12 cellular contexts compared by ENCODE assay signal in genomic region chr4:5206391-5206790, GRCh38.
A peak's percentile ranks its signal among the peaks of the same experiment; 100 is the strongest.
DNase-seq lines count a peak whose midpoint lies in the region; ATAC-seq and TF ChIP-seq lines count a peak whose summit lies in the region.
"Had no signal": no experiment of that assay in that cellular context is flagged by ENCODE, and none has a peak within 500 bp of the region (broad histone marks: within the 10 kb centered on the region; RNA-seq: fewer than 3 reads in every experiment).

No MANE protein-coding gene starts in this region.

- ATAC-seq in heart left ventricle = peak in 3 of 4 donors; percentile 51 to 88 (median 72)
- ATAC-seq in right cardiac atrium = no peak
- no peak for ATAC-seq in GM18861 (IDR thresholded peaks at IDR 0.05; ENCODE audit: unreplicated experiment)
- ATAC-seq in HG03378 (IDR thresholded peaks at IDR 0.05; ENCODE audit: unreplicated experiment) = no peak
- no peak for ATAC-seq in GM18511 (IDR thresholded peaks at IDR 0.05; ENCODE audit: unreplicated experiment)
- ATAC-seq: left colon, T-helper 17 cell had no signal

- H3K27ac ChIP-seq in heart left ventricle (no peak overlapping the region), right cardiac atrium (ENCODE audit: low read length) (no peak overlapping the region), thyroid gland (no peak overlapping the region)

- H3K4me3 ChIP-seq in heart left ventricle = no peak overlapping the region
- no peak overlapping the region for H3K4me3 ChIP-seq in right cardiac atrium (ENCODE audit: low read length)
- H3K4me3 ChIP-seq in thyroid gland (replicated peaks in 1 of 3) = no peak overlapping the region

- DNase-seq in heart left ventricle (peak in 4 of 5 donors; percentile 18 to 48 (median 32)), right cardiac atrium (no peak), amniotic epithelial cell (ENCODE audit: low read depth) (peak; percentile 2), inferior parietal cortex (ENCODE audit: extremely low spot score) (peak; percentile 79), thyroid gland (no peak)
- DNase-seq: activated naive CD8-positive, alpha-beta T cell treated with anti-CD3 and anti-CD28 coated beads, Interleukin-2, amount 10 ng/mL, durations not matched to agents 7 days and 5 days; CD8-positive, alpha-beta memory T cell; left colon; T-helper 17 cell had no signal

- no peaks in the 10 kb centered on the region for H3K27me3 ChIP-seq in heart left ventricle
- no peaks in the 10 kb centered on the region for H3K27me3 ChIP-seq in right cardiac atrium (ENCODE audit: control insufficient read depth, insufficient read depth)
- H3K27me3 ChIP-seq in thyroid gland = no peaks in the 10 kb centered on the region

- TF ChIP-seq CTCF in heart left ventricle (IDR thresholded peaks at IDR 0.05) (no peak), thyroid gland (IDR thresholded peaks at IDR 0.05) (no peak)

- no peak for TF ChIP-seq POLR2A in heart left ventricle (IDR thresholded peaks at IDR 0.05)
- no peak for TF ChIP-seq POLR2A in thyroid gland (IDR thresholded peaks at IDR 0.05)

- intact Hi-C loops in heart left ventricle (cut with DNase I) = no loop called here
- intact Hi-C loops in right cardiac atrium (cut with DNase I) = no loop called here
- intact Hi-C loops in thyroid gland (cut with DNase I) = no loop called here

- 60 to 68% (median 63%) methylated on average over 9 of the region's 9 CpGs for WGBS in heart left ventricle, 4 donors
- 58% methylated on average over 9 of the region's 9 CpGs for WGBS in right cardiac atrium
- WGBS in thyroid gland, 2 donors = 71 to 86% methylated on average over 9 of the region's 9 CpGs

- H3K4me1 ChIP-seq in heart left ventricle = no peaks in the 10 kb centered on the region
- H3K4me1 ChIP-seq in right cardiac atrium (ENCODE audit: control insufficient read depth, insufficient read depth, low read length) = no peaks in the 10 kb centered on the region
- peaks cover 0 to 4% of the 10 kb centered on the region in 2 donors for H3K4me1 ChIP-seq in thyroid gland

- H3K36me3 ChIP-seq in heart left ventricle (no peaks in the 10 kb centered on the region), thyroid gland (no peaks in the 10 kb centered on the region)

- H3K9me3 ChIP-seq in heart left ventricle (peaks cover 0 to 6% (median 0%) of the 10 kb centered on the region in 12 donors), right cardiac atrium (ENCODE audit: control insufficient read depth, low read length) (no peaks in the 10 kb centered on the region), thyroid gland (no peaks in the 10 kb centered on the region)

Comparison
In these comparisons a context has a peak if more than half of its experiments do, and no peak if none do; other contexts are left out.
1. ATAC-seq: peak in heart left ventricle (3 of 4); none in right cardiac atrium (0 of 2), GM18861 (single experiment), HG03378 (single experiment) and GM18511 (single experiment).
2. DNase-seq: peak in heart left ventricle (4 of 5), amniotic epithelial cell (single experiment) and inferior parietal cortex (single experiment); none in right cardiac atrium (0 of 3) and thyroid gland (0 of 2).